In the genomic region with DNA sequence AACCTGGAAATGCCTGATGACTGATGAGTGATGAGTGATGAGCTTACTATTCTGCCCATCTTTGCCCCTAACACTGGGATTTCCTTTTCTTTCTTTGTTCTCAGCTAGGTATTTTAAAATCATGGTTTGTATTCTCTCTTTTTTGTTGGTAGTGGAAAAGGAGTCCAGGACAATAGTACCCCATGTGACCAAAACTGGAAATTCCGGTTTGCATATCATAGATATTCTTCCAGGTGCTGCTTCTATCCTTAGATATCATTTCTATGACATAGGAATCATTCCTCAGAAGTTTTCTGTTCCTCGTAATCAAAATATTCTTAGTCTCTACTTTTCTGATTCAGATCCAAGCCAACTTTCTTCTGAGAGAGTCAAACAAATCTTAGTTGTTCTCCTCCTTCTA, we compare ENCODE assay signal across 18 cellular contexts.
"Had no signal": no experiment of that assay in that cellular context is flagged by ENCODE, and none has a peak within 500 bp of the region (broad histone marks: within the 10 kb centered on the region; RNA-seq: fewer than 3 reads in every experiment).

No MANE protein-coding gene starts in this region.

- H3K4me3 Mint-ChIP-seq: activated CD4-positive, alpha-beta T cell treated with anti-CD3 and anti-CD28 coated beads for 36 hours; activated T-helper 1 cell treated with anti-CD3 and anti-CD28 coated beads, Interleukin-12 subunit alpha, Interleukin-12 subunit beta, Interleukin-2, Interleukin-4 antibody, amounts not matched to agents 30 ng/mL and 10 ng/mL and 1 ng/mL, durations not matched to agents 14 hours and 24 hours and 36 hours; dendritic cell treated with granulocyte-macrophage colony-stimulating factor and Interleukin-4, amounts not matched to agents 40 ng/mL and 50 ng/mL, for 4 days; nephron; stimulated activated naive B cell treated with anti-CD40 and anti-IgM and Interleukin-4, amounts not matched to agents 10 μg/mL and 1 μg/mL and 100 μg/mL, for 72 hours; WTC11 had no signal

- H3K4me1 Mint-ChIP-seq: activated CD4-positive, alpha-beta T cell treated with anti-CD3 and anti-CD28 coated beads for 36 hours; nephron; stimulated activated naive B cell treated with anti-CD40 and anti-IgM and Interleukin-4, amounts not matched to agents 10 μg/mL and 1 μg/mL and 100 μg/mL, for 72 hours had no signal

- H3K27ac Mint-ChIP-seq: activated CD4-positive, alpha-beta T cell treated with anti-CD3 and anti-CD28 coated beads for 36 hours; activated naive CD4-positive, alpha-beta T cell treated with anti-CD3 and anti-CD28 coated beads, Interleukin-2, amount 50 U/mL, for 72 hours; activated T-helper 1 cell treated with anti-CD3 and anti-CD28 coated beads, Interleukin-12 subunit alpha, Interleukin-12 subunit beta, Interleukin-2, Interleukin-4 antibody, amounts not matched to agents 30 ng/mL and 10 ng/mL and 1 ng/mL, durations not matched to agents 14 hours and 24 hours and 36 hours; dendritic cell treated with granulocyte-macrophage colony-stimulating factor and Interleukin-4, amounts not matched to agents 40 ng/mL and 50 ng/mL, for 4 days; nephron; stimulated activated naive B cell treated with anti-CD40 and anti-IgM and Interleukin-4, amounts not matched to agents 10 μg/mL and 1 μg/mL and 100 μg/mL, for 72 hours; WTC11 had no signal

- DNase-seq: activated CD4-positive, alpha-beta T cell treated with anti-CD3 and anti-CD28 coated beads for 36 hours; activated CD4-positive, alpha-beta T cell treated with anti-CD3 and anti-CD28 coated beads, Interleukin-2, amount 50 U/mL, for 48 hours; activated gamma-delta T cell treated with Interleukin-2 at 50 U/mL for 16 hours; adrenal gland; effector memory CD4-positive, alpha-beta T cell; foreskin fibroblast; left colon; lower lobe of right lung; midbrain; spleen; stimulated activated CD4-positive, alpha-beta T cell treated with anti-CD3 and anti-CD28 coated beads, Interleukin-4, amount 100 ng/mL, for 4 hours; stimulated activated naive B cell treated with anti-CD40 and anti-IgM and Interleukin-4, amounts not matched to agents 10 μg/mL and 1 μg/mL and 100 μg/mL, for 72 hours; upper lobe of right lung had no signal

- ATAC-seq: activated CD4-positive, alpha-beta T cell treated with anti-CD3 and anti-CD28 coated beads for 36 hours; activated naive CD4-positive, alpha-beta T cell treated with anti-CD3 and anti-CD28 coated beads, Interleukin-2, amount 50 U/mL, for 72 hours; left colon; lower lobe of right lung; stimulated activated naive B cell treated with anti-CD40 and anti-IgM and Interleukin-4, amounts not matched to agents 10 μg/mL and 1 μg/mL and 100 μg/mL, for 72 hours; upper lobe of right lung; WTC11 had no signal

- H3K36me3 Mint-ChIP-seq: activated naive CD4-positive, alpha-beta T cell treated with anti-CD3 and anti-CD28 coated beads, Interleukin-2, amount 50 U/mL, for 72 hours; stimulated activated naive B cell treated with anti-CD40 and anti-IgM and Interleukin-4, amounts not matched to agents 10 μg/mL and 1 μg/mL and 100 μg/mL, for 72 hours; WTC11 had no signal

- H3K9me3 Mint-ChIP-seq: activated T-helper 1 cell treated with anti-CD3 and anti-CD28 coated beads, Interleukin-12 subunit alpha, Interleukin-12 subunit beta, Interleukin-2, Interleukin-4 antibody, amounts not matched to agents 30 ng/mL and 10 ng/mL and 1 ng/mL, durations not matched to agents 14 hours and 24 hours and 36 hours; dendritic cell treated with granulocyte-macrophage colony-stimulating factor and Interleukin-4, amounts not matched to agents 40 ng/mL and 50 ng/mL, for 4 days; nephron; stimulated activated naive B cell treated with anti-CD40 and anti-IgM and Interleukin-4, amounts not matched to agents 10 μg/mL and 1 μg/mL and 100 μg/mL, for 72 hours; WTC11 had no signal

- H3K27me3 Mint-ChIP-seq: dendritic cell treated with granulocyte-macrophage colony-stimulating factor and Interleukin-4, amounts not matched to agents 40 ng/mL and 50 ng/mL, for 4 days had no signal
